ENCODE assay signal across 8 cellular contexts in the genomic region with DNA sequence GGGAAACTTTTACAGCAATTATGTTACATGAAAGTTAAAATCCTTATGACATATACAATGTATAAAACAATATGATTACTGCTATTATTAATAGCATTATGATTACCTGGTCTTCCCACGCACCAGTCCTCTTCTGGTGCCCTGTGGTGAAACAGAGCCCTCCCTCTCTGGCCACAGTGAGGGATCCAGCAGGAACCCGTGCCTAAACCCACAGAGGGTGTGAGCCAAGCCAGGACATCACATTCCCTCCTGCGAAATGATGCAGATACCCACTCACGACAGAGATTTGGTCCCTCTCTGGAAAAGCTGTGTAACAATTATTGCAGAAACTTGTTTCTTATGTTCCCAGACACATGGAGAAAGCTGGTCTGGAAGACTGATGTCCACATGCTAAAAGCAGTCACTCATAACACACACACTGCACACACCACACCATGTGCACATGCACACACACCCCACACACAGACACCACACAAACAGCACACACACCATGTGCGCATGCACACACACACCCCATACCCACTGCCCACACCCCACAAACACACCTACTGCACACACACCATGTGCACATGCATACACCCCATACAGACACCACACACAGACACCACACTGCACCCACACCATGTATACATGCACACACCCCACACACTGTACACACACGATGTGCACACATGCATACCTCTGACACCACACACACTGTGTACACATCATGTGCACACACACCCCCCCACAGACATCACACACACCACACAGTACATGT.
DNase-seq lines count a peak whose midpoint lies in the region; ATAC-seq, FAIRE-seq and TF ChIP-seq lines count a peak whose summit lies in the region.
"Not testable (repeated sequence)": the region's sequence is repeated elsewhere in the genome, so short reads cannot be mapped to it uniquely, and the experiment has no call there.

No MANE protein-coding gene starts in this region.

- not testable (repeated sequence) for H3K14ac ChIP-seq in mesenchymal stem cell (ENCODE audit: low read length in 2 of 2)

- WGBS in gastroesophageal sphincter (ENCODE audit: low coverage in 1 of 2), 2 donors: 50 to 62% methylated on average over 5 of the region's 6 CpGs
- whole genome bisulfite sequencing in right cardiac atrium: 56% methylated on average over 6 of the region's 6 CpGs
- WGBS in mesenchymal stem cell: 53% methylated on average over 4 of the region's 6 CpGs
- WGBS in upper lobe of left lung, 2 donors: 58 to 59% methylated on average over 5 to 6 of the region's 6 CpGs

- H3K4ac ChIP-seq in mesenchymal stem cell (ENCODE audit: low read depth in 1 of 2, low read length in 2 of 2): peak overlapping the region in 1 of 2 experiments; percentile 30

- H2BK120ac ChIP-seq in mesenchymal stem cell (ENCODE audit: low read depth, low read length): not testable (repeated sequence)

- not testable (repeated sequence) for H2AFZ ChIP-seq in mesenchymal stem cell (ENCODE audit: low read depth, low read length)

- H3K23ac ChIP-seq in mesenchymal stem cell (ENCODE audit: low read length in 2 of 2): not testable (repeated sequence)

- H3K27me3 ChIP-seq in bronchial epithelial cell (ENCODE audit: control insufficient read depth, insufficient read depth, low read length); right cardiac atrium (ENCODE audit: control insufficient read depth, insufficient read depth); mesenchymal stem cell (ENCODE audit: control insufficient read depth in 1 of 2, insufficient read depth in 1 of 2, low read length in 2 of 2); upper lobe of left lung: not testable (repeated sequence)
- H3K27me3 ChIP-seq in gastroesophageal sphincter: peaks cover 13% of the 10 kb centered on the region

- not testable (repeated sequence) for H3K4me3 ChIP-seq in bronchial epithelial cell (ENCODE audit: low read depth, low read length); gastroesophageal sphincter; right cardiac atrium (ENCODE audit: low read length); mesenchymal stem cell (ENCODE audit: insufficient read depth in 1 of 2, low read depth in 1 of 2, low read length in 2 of 2); upper lobe of left lung

- H2AK5ac ChIP-seq in mesenchymal stem cell (ENCODE audit: low read length, severe bottlenecking): not testable (repeated sequence)

- not testable (repeated sequence) for H3K79me1 ChIP-seq in mesenchymal stem cell (replicated peaks; ENCODE audit: low read length, poor library complexity, severe bottlenecking)

- not testable (repeated sequence) for H3K4me1 ChIP-seq in gastroesophageal sphincter; right cardiac atrium (ENCODE audit: control insufficient read depth, insufficient read depth, low read length); mesenchymal stem cell (ENCODE audit: control insufficient read depth, insufficient read depth, low read depth, low read length); upper lobe of left lung

- H3K36me3 ChIP-seq in bronchial epithelial cell (ENCODE audit: control insufficient read depth, insufficient read depth, low read length); gastroesophageal sphincter; mesenchymal stem cell (ENCODE audit: control insufficient read depth in 1 of 2, insufficient read depth in 2 of 2, low read depth in 1 of 2, low read length in 2 of 2); upper lobe of left lung: not testable (repeated sequence)

- not testable (repeated sequence) for H3K4me2 ChIP-seq in mesenchymal stem cell (ENCODE audit: low read length, poor library complexity, severe bottlenecking)

- FAIRE-seq in HTR-8/SVneo (lab: Jason Lieb, UNC): peak; percentile 42
- peak; percentile 89 for FAIRE-seq in bronchial epithelial cell (lab: Jason Lieb, UNC)

- intact Hi-C loops in right cardiac atrium (cut with DNase I): not testable (repeated sequence)

- H3K18ac ChIP-seq in mesenchymal stem cell (ENCODE audit: low read depth in 1 of 2, low read length in 2 of 2): not testable (repeated sequence)

- H2BK12ac ChIP-seq in mesenchymal stem cell (ENCODE audit: low read length in 2 of 2): not testable (repeated sequence)

- not testable (repeated sequence) for H3K9ac ChIP-seq in mesenchymal stem cell (ENCODE audit: low read length)

- ATAC-seq in gastroesophageal sphincter (peak; percentile 32), right cardiac atrium (peak; percentile 66 to 71), omental fat pad (ENCODE audit: low FRiP score) (peak; percentile 23), upper lobe of left lung (ENCODE audit: low FRiP score in 2 of 2) (peak; percentile 36 to 82)

- not testable (repeated sequence) for TF ChIP-seq CTCF in bronchial epithelial cell (IDR thresholded peaks at IDR 0.05; ENCODE audit: insufficient read depth, low read length, severe bottlenecking); gastroesophageal sphincter (IDR thresholded peaks at IDR 0.05); omental fat pad (IDR thresholded peaks at IDR 0.05); upper lobe of left lung (IDR thresholded peaks at IDR 0.05)

- not testable (repeated sequence) for H2BK15ac ChIP-seq in mesenchymal stem cell (ENCODE audit: low read depth, poor library complexity, severe bottlenecking)

- TF ChIP-seq EP300 in gastroesophageal sphincter (IDR thresholded peaks at IDR 0.05); upper lobe of left lung (IDR thresholded peaks at IDR 0.05): not testable (repeated sequence)

- not testable (repeated sequence) for H2BK5ac ChIP-seq in mesenchymal stem cell (ENCODE audit: low read depth, low read length, poor library complexity, severe bottlenecking)

- peaks cover 0 to 11% (median 0%) of the 10 kb centered on the region in 3 donors for H3K9me3 ChIP-seq in gastroesophageal sphincter
- not testable (repeated sequence) for H3K9me3 ChIP-seq in right cardiac atrium (ENCODE audit: control insufficient read depth, low read length); mesenchymal stem cell (ENCODE audit: control insufficient read depth, low read length); upper lobe of left lung

- peak overlapping the region; percentile 88 for H4K91ac ChIP-seq in mesenchymal stem cell (ENCODE audit: low read length)

- peak; percentile 5 for DNase-seq in CD1c-positive myeloid dendritic cell (ENCODE audit: extremely low spot score)
- not testable (repeated sequence) for DNase-seq in HTR-8/SVneo (ENCODE audit: insufficient read length, low spot score); bronchial epithelial cell (ENCODE audit: low read depth); right cardiac atrium; omental fat pad (ENCODE audit: low spot score); upper lobe of left lung
- peak; percentile 1 for DNase-seq in mesenchymal stem cell

- TF ChIP-seq POLR2A in gastroesophageal sphincter (IDR thresholded peaks at IDR 0.05); upper lobe of left lung (IDR thresholded peaks at IDR 0.05): not testable (repeated sequence)

- not testable (repeated sequence) for H4K8ac ChIP-seq in mesenchymal stem cell (ENCODE audit: low read length)

- not testable (repeated sequence) for H3K27ac ChIP-seq in gastroesophageal sphincter; right cardiac atrium (ENCODE audit: low read length); mesenchymal stem cell (ENCODE audit: low read length, poor library complexity, severe bottlenecking); upper lobe of left lung
